24 cellular contexts compared by ENCODE assay signal in the genomic region with DNA sequence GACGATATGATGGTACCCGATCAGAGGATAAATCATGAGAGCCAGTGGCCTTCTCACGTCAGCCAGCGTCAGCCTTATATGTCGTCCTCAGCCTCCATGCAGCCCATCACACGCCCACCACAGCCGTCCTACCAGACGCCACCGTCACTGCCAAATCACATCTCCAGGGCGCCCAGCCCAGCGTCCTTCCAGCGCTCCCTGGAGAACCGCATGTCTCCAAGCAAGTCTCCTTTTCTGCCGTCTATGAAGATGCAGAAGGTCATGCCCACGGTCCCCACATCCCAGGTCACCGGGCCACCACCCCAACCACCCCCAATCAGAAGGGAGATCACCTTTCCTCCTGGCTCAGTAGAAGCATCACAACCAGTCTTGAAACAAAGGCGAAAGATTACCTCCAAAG.
"Had no signal": no experiment of that assay in that cellular context is flagged by ENCODE, and none has a peak within 500 bp of the region (broad histone marks: within the 10 kb centered on the region; RNA-seq: fewer than 3 reads in every experiment).

No MANE protein-coding gene starts in this region.

- H3K9me3 Mint-ChIP-seq: effector memory CD8-positive, alpha-beta T cell; memory B cell; mesothelial cell of epicardium; naive B cell; natural killer cell treated with Interleukin-12 subunit alpha and Interleukin-12 subunit beta and Interleukin-15 and Interleukin-18, amount 100 ng/mL, for 72 hours; neural crest cell; type B pancreatic cell had no signal

- H3K27me3 Mint-ChIP-seq: effector memory CD8-positive, alpha-beta T cell; memory B cell; naive B cell; natural killer cell treated with Interleukin-12 subunit alpha and Interleukin-12 subunit beta and Interleukin-15 and Interleukin-18, amount 100 ng/mL, for 72 hours; type B pancreatic cell had no signal

- H3K4me3 Mint-ChIP-seq: effector memory CD8-positive, alpha-beta T cell; memory B cell; mesothelial cell of epicardium; naive B cell; natural killer cell treated with Interleukin-12 subunit alpha and Interleukin-12 subunit beta and Interleukin-15 and Interleukin-18, amount 100 ng/mL, for 72 hours; neural crest cell; type B pancreatic cell had no signal

- H3K4me1 Mint-ChIP-seq: neural crest cell had no signal

- H3K4me2 ChIP-seq: smooth muscle cell had no signal

- H3K9me3 ChIP-seq: gastrocnemius medialis, mucosa of descending colon, prostate gland, right atrium auricular region, stomach, thyroid gland had no signal

- H3K27me3 ChIP-seq: gastrocnemius medialis, right atrium auricular region, stomach, thyroid gland had no signal

- H3K27ac Mint-ChIP-seq: effector memory CD8-positive, alpha-beta T cell; memory B cell; mesothelial cell of epicardium; natural killer cell treated with Interleukin-12 subunit alpha and Interleukin-12 subunit beta and Interleukin-15 and Interleukin-18, amount 100 ng/mL, for 72 hours; type B pancreatic cell had no signal

- H3K4me1 ChIP-seq: prostate gland had no signal

- ATAC-seq: effector memory CD8-positive, alpha-beta T cell; gastrocnemius medialis; left lobe of liver; mucosa of descending colon; natural killer cell treated with Interleukin-12 subunit alpha and Interleukin-12 subunit beta and Interleukin-15 and Interleukin-18, amount 100 ng/mL, for 72 hours; sciatic nerve had no signal

- H3K4me3 ChIP-seq: gastrocnemius medialis, lung, mucosa of descending colon, prostate gland, right atrium auricular region, smooth muscle cell, stomach, thyroid gland had no signal

- H3K27ac ChIP-seq: gastrocnemius medialis, prostate gland, right atrium auricular region, stomach, thyroid gland had no signal

- DNase-seq: cortex of kidney; effector memory CD8-positive, alpha-beta T cell; gastrocnemius medialis; kidney; mucosa of descending colon; naive B cell; stimulated activated CD4-positive, alpha-beta T cell treated with anti-CD3 and anti-CD28 coated beads, Interleukin-12 subunit alpha, Interleukin-12 subunit beta, amount 100 ng/mL, for 4 hours; stimulated activated CD4-positive, alpha-beta T cell treated with anti-CD3 and anti-CD28 coated beads, Interleukin-1b, Interleukin-23, amount 100 ng/mL, for 48 hours; stimulated activated CD4-positive, alpha-beta T cell treated with anti-CD3 and anti-CD28 coated beads, Interleukin-4, amount 100 ng/mL, for 1 hour; stimulated activated CD8-positive, alpha-beta memory T cell treated with anti-CD3 and anti-CD28 coated beads, Interleukin-4, amount 100 ng/mL, for 48 hours; stimulated activated naive CD4-positive, alpha-beta T cell treated with Interleukin-2 at 50 U/mL for 16 hours; stomach; thyroid gland had no signal
